Comparison of ENCODE assay signal across 8 cellular contexts in the genomic region with DNA sequence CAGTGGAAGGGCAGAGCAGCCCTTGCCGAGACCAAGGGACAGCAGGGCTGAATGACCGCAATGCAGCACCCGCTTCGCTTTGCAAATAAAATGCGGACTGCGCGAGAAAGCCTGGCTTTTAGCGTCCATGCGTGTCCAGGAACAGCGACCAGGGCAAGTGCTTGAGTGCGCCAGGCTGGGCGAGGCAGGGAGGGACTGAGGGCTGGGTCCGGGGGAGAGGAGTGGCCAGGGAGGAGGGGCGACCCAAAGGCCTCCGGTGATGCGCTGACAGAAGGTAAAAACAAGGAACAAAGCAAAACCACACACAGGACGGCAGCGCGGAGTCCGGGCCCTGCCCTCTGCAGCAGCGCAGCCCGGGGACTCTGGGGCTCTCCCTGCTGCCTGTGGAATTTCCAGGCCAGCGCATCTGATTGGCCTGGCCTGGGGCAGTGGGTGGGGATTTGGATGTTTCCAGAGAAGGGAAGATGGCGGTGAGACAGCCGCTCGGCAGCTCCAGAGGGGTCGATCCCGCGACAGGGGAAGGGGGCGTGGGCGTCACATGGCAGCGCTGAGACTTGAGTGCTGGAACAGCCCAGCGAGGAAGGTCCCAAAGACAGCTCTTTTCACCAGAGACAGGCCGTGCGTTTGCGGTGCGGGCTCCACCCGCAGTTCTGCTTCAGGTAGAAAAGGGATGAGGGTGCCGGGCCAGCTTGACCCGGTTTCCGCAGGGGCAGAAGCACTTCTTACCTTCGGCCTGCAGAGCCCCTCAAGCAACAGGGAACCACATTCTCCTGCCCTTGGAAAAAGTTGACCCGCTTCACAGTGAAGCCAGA. TPM values are rescaled to one million over a fixed set of nuclear protein-coding genes. Genes with fewer than 3 reads are reported as not detected.
A peak's percentile ranks its signal among the peaks of the same experiment; 100 is the strongest.
DNase-seq lines count a peak whose midpoint lies in the region; ATAC-seq and TF ChIP-seq lines count a peak whose summit lies in the region.

No MANE protein-coding gene starts in this region.

- H3K27ac ChIP-seq in stomach = peak overlapping the region; percentile 43 to 83 (median 80)

- H3K9me3 Mint-ChIP-seq in naive B cell = peaks cover 0 to 3% (median 0%) of the 10 kb centered on the region in 7 donors

- no peak for TF ChIP-seq EP300 in stomach (IDR thresholded peaks at IDR 0.05)

- peaks cover 20 to 31% (median 30%) of the 10 kb centered on the region in 3 donors for H3K4me1 Mint-ChIP-seq in naive B cell

- H3K9me3 ChIP-seq in stomach = peaks cover 0 to 2% (median under 1%) of the 10 kb centered on the region in 4 donors

- peak overlapping the region; percentile 84 to 96 (median 94) for H3K4me3 Mint-ChIP-seq in naive B cell

- H3K36me3 ChIP-seq in stomach = no peaks in the 10 kb centered on the region

- intact Hi-C loops in stomach (cut with DNase I; ENCODE audit: low total_unique reads) = no loop called here

- no peaks in the 10 kb centered on the region for H3K36me3 Mint-ChIP-seq in naive B cell

- CTCF ChIA-PET in AG04449 (lab: Yijun Ruan, JAX) = interaction anchor here (0.8 to 3.8 kb wide), 4 partner anchors 9 to 17 kb away, joined by 4 to 25 read pairs (median 10); no protein-coding TSS in a partner anchor

- peak overlapping the region; percentile 16 to 95 (median 65) for H3K27ac Mint-ChIP-seq in naive B cell

- TF ChIP-seq CTCF in AG04449 (IDR thresholded peaks at IDR 0.05; ENCODE audit: insufficient read depth, low read length, missing control alignments) = no peak
- no peak for TF ChIP-seq CTCF in fibroblast of mammary gland (conservative IDR thresholded peaks at IDR 0.05; ENCODE audit: control insufficient read depth, insufficient read depth, low read depth, low read length)
- TF ChIP-seq CTCF in stomach (IDR thresholded peaks at IDR 0.05) = no peak

- DNase-seq in AG04449 (ENCODE audit: low read depth, low spot score) (no peak), NCI-H524 treated with DMSO at 0.1 percent for 48 hours (lab: John Stamatoyannopoulos, UW) (peak; percentile 51), activated T-cell treated with anti-CD3 and anti-CD28 coated beads for 4 hours (peak; percentile 29), fibroblast of mammary gland (ENCODE audit: low read depth) (peak; percentile 79), naive B cell (peak; percentile 48), stomach (peak; percentile 84)

- POLR2A ChIA-PET in AG04449 (lab: Yijun Ruan, JAX) = interaction anchor here (0.6 to 0.9 kb wide), 2 partner anchors 13 to 152 kb away, joined by 3 read pairs; no protein-coding TSS in a partner anchor

- no peak for TF ChIP-seq POLR2A in GM18505 (IDR thresholded peaks at IDR 0.05; ENCODE audit: borderline replicate concordance, extremely low read depth, insufficient read depth, insufficient read length)
- no peak for TF ChIP-seq POLR2A in stomach (IDR thresholded peaks at IDR 0.05)

- H3K27me3 Mint-ChIP-seq in naive B cell = peaks cover 0 to 25% (median 16%) of the 10 kb centered on the region in 3 donors

- peak; percentile 58 for ATAC-seq in GM18505 (IDR thresholded peaks at IDR 0.05; ENCODE audit: unreplicated experiment)
- ATAC-seq in HG03103 (IDR thresholded peaks at IDR 0.05; ENCODE audit: low read depth, unreplicated experiment) = peak; percentile 73
- peak; percentile 87 for ATAC-seq in naive B cell (ENCODE audit: low read depth in 2 of 2)

- H3K27me3 ChIP-seq in stomach = no peaks in the 10 kb centered on the region

- H3K4me3 ChIP-seq in AG04449 (ENCODE audit: low read depth, low read length) (peak overlapping the region; percentile 77), fibroblast of mammary gland (ENCODE audit: control insufficient read depth, low read depth, low read length) (peak overlapping the region; percentile 63), stomach (peak overlapping the region; percentile 56 to 65 (median 62))

- 2 to 4% (median 3%) methylated on average over 26 to 43 of the region's 43 CpGs for WGBS in stomach, 5 donors

- H3K4me1 ChIP-seq in stomach = peaks cover 7 to 22% (median 17%) of the 10 kb centered on the region in 4 donors

RNA-seq across cellular contexts. Expression of gene SSR1, which starts 51.8 kb away (rescaled TPM):
- 100 to 1,000 TPM; 122 to 167 (median 147) TPM for polyA plus RNA-seq in naive B cell (ENCODE audit: low read depth in 6 of 6)
- 10 to 100 TPM; 29.8 to 62.4 (median 40.3) TPM for total RNA-seq in stomach
- 10 to 100 TPM; 11.6 to 21.0 (median 18.0) TPM for polyA plus RNA-seq in stomach

Comparison
In these comparisons a context has a peak if more than half of its experiments do, and no peak if none do; other contexts are left out.
1. RNA of gene SSR1, which starts 51.8 kb away (polyA plus RNA-seq): 122 to 167 TPM in naive B cell; 11.6 to 21.0 TPM in stomach; every median in the first group is over 4 times any median in the second.
2. Peak in every context shown above with its lines, with median percentiles within 50 percentile points of each other: H3K4me3 ChIP-seq and ATAC-seq.